In the genomic region with DNA sequence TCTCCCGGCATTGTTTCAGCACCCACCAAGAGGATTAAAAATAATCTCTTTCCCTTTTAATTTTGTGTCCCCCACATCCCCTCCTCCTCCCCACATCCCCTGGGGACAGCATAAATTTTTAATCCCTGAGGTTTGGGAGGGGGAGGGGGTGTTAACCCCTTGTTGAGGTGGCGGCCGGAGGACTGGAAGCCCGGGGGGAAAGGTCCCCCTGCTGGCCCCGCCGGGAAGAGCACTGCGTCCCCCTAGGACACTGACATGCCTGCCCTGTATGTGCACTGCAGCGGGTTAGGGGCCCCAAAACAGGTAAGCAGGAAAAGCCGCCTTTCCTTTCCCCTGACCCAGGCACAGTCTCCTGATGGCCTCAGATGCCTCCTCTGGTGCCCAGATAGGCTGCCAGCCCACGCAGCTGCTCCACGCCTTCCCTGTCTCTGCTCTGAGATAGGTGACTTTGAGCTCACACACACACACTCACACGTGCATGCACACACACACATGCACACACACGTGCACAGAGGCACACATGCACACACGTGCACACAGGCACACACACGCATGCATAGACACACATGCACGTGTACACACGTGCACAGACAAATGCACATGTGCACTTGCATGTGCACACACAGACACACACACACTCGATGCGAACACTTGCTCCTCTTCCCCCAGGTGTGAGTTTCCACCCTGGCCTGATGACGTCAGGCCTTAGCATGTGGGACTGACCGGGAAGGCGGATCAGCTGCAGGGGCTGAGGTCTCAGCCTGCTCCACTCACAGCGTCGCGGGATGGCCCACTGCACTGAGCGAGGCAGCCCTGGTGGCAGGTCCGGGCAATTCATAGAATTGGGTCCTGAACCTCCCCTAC, we compare ENCODE assay signal across 8 cellular contexts. TPM values are rescaled to one million over a fixed set of nuclear protein-coding genes. Genes with fewer than 3 reads are reported as not detected.
DNase-seq lines count a peak whose midpoint lies in the region; ATAC-seq and TF ChIP-seq lines count a peak whose summit lies in the region.

No MANE protein-coding gene starts in this region.

- intact Hi-C loops in right cardiac atrium (cut with DNase I), result no loop called here

- peak; percentile 35; the same call in 1 of the 2 replicates for TF ChIP-seq CTCF in LNCAP (IDR thresholded peaks at IDR 0.05)

- ATAC-seq in right cardiac atrium (peak in 1 of 2 donors; percentile 58), HG03108 (IDR thresholded peaks at IDR 0.05; ENCODE audit: unreplicated experiment) (no peak)

- no peaks in the 10 kb centered on the region for H3K9me3 ChIP-seq in right cardiac atrium (ENCODE audit: control insufficient read depth, low read length)

- H3K4me1 ChIP-seq in right cardiac atrium (ENCODE audit: control insufficient read depth, insufficient read depth, low read length), result no peaks in the 10 kb centered on the region

- 25% methylated on average over 27 of the region's 27 CpGs for WGBS in right cardiac atrium

- no peaks in the 10 kb centered on the region for H3K27me3 ChIP-seq in right cardiac atrium (ENCODE audit: control insufficient read depth, insufficient read depth)

- no peak overlapping the region for H3K27ac ChIP-seq in right cardiac atrium (ENCODE audit: low read length)

- peak overlapping the region; percentile 37 for H3K4me3 ChIP-seq in right cardiac atrium (ENCODE audit: low read length)

- DNase-seq in activated T-cell treated with anti-CD3 and anti-CD28 coated beads for 24 hours (ENCODE audit: low read depth) (peak; percentile 26), activated T-cell treated with anti-CD3 and anti-CD28 coated beads for 4 hours (no peak), right cardiac atrium (no peak), cortex of kidney (lab: John Stamatoyannopoulos, UW) (no peak)
- DNase-seq in activated CD8-positive, alpha-beta memory T cell treated with anti-CD3 and anti-CD28 coated beads for 48 hours (ENCODE audit: low read depth in 2 of 3, low spot score in 2 of 3), result peak in 2 of 3 experiments; percentile 20 to 41
- DNase-seq in stimulated activated CD4-positive, alpha-beta T cell treated with anti-CD3 and anti-CD28 coated beads, Interleukin-15, amount 100 ng/mL, for 24 hours, result peak; percentile 60

RNA-seq across cellular contexts. Expression of gene CNPY1, which starts 12.3 kb away (rescaled TPM):
- total RNA-seq in right cardiac atrium, result not detected
- not detected for polyA plus RNA-seq in right cardiac atrium

Comparison
In these comparisons a context has a peak if more than half of its experiments do, and no peak if none do; other contexts are left out.
1. DNase-seq: peak in activated T-cell treated with anti-CD3 and anti-CD28 coated beads for 24 hours (single experiment), activated CD8-positive, alpha-beta memory T cell treated with anti-CD3 and anti-CD28 coated beads for 48 hours (2 of 3) and stimulated activated CD4-positive, alpha-beta T cell treated with anti-CD3 and anti-CD28 coated beads, Interleukin-15, amount 100 ng/mL, for 24 hours (single experiment); none in activated T-cell treated with anti-CD3 and anti-CD28 coated beads for 4 hours (single experiment), right cardiac atrium (0 of 3) and cortex of kidney (single experiment).